Comparison of ENCODE assay signal across 8 cellular contexts in the genomic region with DNA sequence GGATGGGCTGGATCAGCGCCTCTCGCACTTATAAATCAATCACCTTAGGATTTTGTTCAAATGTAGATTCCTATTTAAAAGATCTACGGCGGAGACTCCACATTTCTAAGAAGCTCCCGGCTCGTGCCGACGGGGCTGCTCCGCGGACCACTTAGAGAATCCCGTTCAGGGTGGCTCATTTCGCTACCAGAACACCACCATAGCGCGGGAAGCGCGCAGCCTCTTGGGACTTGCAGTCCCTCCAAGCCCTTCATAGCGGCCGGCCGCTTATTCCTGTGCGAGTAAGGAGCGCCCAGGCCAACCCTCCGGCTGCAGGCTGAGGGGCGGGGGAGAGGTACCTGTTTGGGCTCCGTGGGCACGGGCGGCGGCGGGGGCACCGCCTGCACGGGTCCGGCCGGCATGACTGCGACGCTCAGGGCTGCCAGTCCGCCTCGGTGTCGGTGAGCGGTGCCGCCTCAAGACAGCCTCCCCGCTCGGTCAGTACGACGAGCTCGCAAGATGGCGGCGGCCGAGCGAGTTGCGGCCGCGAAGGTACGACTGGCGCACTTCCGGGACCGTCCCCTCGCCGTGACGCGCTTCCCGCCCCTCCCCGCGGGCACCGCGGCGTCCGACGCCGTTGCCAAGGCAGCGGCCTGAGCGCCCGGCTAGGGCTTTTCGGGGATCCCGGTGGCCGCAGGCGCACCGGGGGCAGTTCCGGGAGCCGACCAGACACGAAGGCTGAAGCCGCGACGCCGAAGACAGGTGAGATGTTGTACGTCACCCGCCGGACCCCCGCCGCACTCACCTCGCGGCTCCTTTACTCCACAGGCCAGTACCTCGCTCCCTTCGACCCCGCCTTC.
DNase-seq lines count a peak whose midpoint lies in the region; ATAC-seq and TF ChIP-seq lines count a peak whose summit lies in the region.

TSS of gene CCDC157 (plus strand) at position 616 of the 839 bp plus-strand sequence. CDS start 8,994 bp downstream, outside the sequence.
TSS of gene SF3A1 (minus strand) at position 503 of the 839 bp plus-strand sequence. CDS start at position 401, 102 bp downstream.

- H3K27me3 ChIP-seq in mucosa of rectum (ENCODE audit: control insufficient read depth in 2 of 2, insufficient read depth in 2 of 2, low read length in 2 of 2) = no peaks in the 10 kb centered on the region

- H3K27ac ChIP-seq in mucosa of rectum (ENCODE audit: low read depth in 2 of 2, low read length in 2 of 2) = peak within 1 kb of the TSS; percentile 99

- H3K36me3 ChIP-seq in mucosa of rectum (ENCODE audit: control insufficient read depth in 2 of 2, insufficient read depth in 2 of 2, low read length in 2 of 2) = peaks cover 15 to 21% of the 10 kb centered on the region in 2 donors

- H3K9ac ChIP-seq in mucosa of rectum (ENCODE audit: low read depth in 1 of 2, low read length in 2 of 2) = peak within 1 kb of the TSS; percentile 91 to 97

- no peaks in the 10 kb centered on the region for H3K9me3 ChIP-seq in mucosa of rectum (ENCODE audit: control insufficient read depth in 2 of 2, low read length in 2 of 2)

- ATAC-seq in GM21528 (IDR thresholded peaks at IDR 0.05; ENCODE audit: low FRiP score, unreplicated experiment) = peak; percentile 87

- peak; percentile 79 for DNase-seq in DMS153 (lab: John Stamatoyannopoulos, UW)
- DNase-seq in HuH-7.5 (ENCODE audit: low spot score) = peak; percentile 83
- peak; percentile 18 for DNase-seq in OCI-M2 (lab: John Stamatoyannopoulos, UW; ENCODE audit: unreplicated experiment)
- DNase-seq in activated T-cell treated with anti-CD3 and anti-CD28 coated beads, Interleukin-2, amount 50 U/mL, for 1 hour = peak; percentile 89
- DNase-seq in erythroblast (lab: John Stamatoyannopoulos, UW) = peak; percentile 93 to 95
- DNase-seq in stimulated activated CD8-positive, alpha-beta memory T cell treated with anti-CD3 and anti-CD28 coated beads, Interleukin-4, amount 100 ng/mL, for 24 hours (ENCODE audit: low read depth) = peak; percentile 83

- TF ChIP-seq POLR2A in erythroblast (IDR thresholded peaks at IDR 0.05; ENCODE audit: low read length) = peak; percentile 94

- peaks cover 13 to 16% of the 10 kb centered on the region in 2 donors for H3K4me1 ChIP-seq in mucosa of rectum (ENCODE audit: control insufficient read depth in 2 of 2, insufficient read depth in 2 of 2, low read length in 2 of 2)

- H3K4me3 ChIP-seq in mucosa of rectum (ENCODE audit: low read length in 2 of 2) = peak within 1 kb of the TSS; percentile 87 to 95

Comparison
In these comparisons a context has a peak if more than half of its experiments do, and no peak if none do; other contexts are left out.
1. Peak in every context shown above with its lines: DNase-seq, ATAC-seq, H3K4me3 ChIP-seq and H3K27ac ChIP-seq.
2. DNase-seq: peak in every context shown above with its lines; median percentile 94 in erythroblast; 89 in activated T-cell treated with anti-CD3 and anti-CD28 coated beads, Interleukin-2, amount 50 U/mL, for 1 hour; 83 in HuH-7.5; 83 in stimulated activated CD8-positive, alpha-beta memory T cell treated with anti-CD3 and anti-CD28 coated beads, Interleukin-4, amount 100 ng/mL, for 24 hours; 79 in DMS153; 18 in OCI-M2.